ENCODE assay signal across 8 cellular contexts in genomic region chr17:41734139-41734948, GRCh38. TPM values are rescaled to one million over a fixed set of nuclear protein-coding genes. Genes with fewer than 3 reads are reported as not detected.
DNase-seq lines count a peak whose midpoint lies in the region; ATAC-seq and TF ChIP-seq lines count a peak whose summit lies in the region.

Gene HAP1 (minus strand): TSS chr17:41734643. CDS start chr17:41734634, 9 bp downstream.

- TF ChIP-seq POLR2A in upper lobe of left lung (IDR thresholded peaks at IDR 0.05): peak in 1 of 4 donors; percentile 32

- H3K4me1 ChIP-seq in RWPE2 (ENCODE audit: insufficient read depth, poor library complexity, severe bottlenecking) (peaks cover 14% of the 10 kb centered on the region), duodenal mucosa (ENCODE audit: control insufficient read depth in 1 of 2, insufficient read depth in 2 of 2, low read length in 2 of 2) (peaks cover 0 to 3% of the 10 kb centered on the region in 2 donors), lower lobe of right lung (peaks cover 18% of the 10 kb centered on the region), upper lobe of left lung (peaks cover 17 to 31% (median 20%) of the 10 kb centered on the region in 4 donors)

- WGBS in upper lobe of left lung, 2 donors: 0 to 2% methylated on average over 14 to 31 of the region's 77 CpGs

- peak; percentile 50 for DNase-seq in DMS79 treated with DMSO at 0.1 percent for 48 hours (lab: John Stamatoyannopoulos, UW)
- no peak for DNase-seq in DMS79 (lab: John Stamatoyannopoulos, UW)
- DNase-seq in RWPE2 (ENCODE audit: low spot score): no peak
- DNase-seq in lower lobe of right lung: no peak
- DNase-seq in upper lobe of left lung: peak in 1 of 2 donors; percentile 88
- DNase-seq in SKM-1 treated with dmso at 0.1 percent for 144 hours (lab: John Stamatoyannopoulos, UW; ENCODE audit: unreplicated experiment): no peak

- H3K27ac ChIP-seq in RWPE2 (ENCODE audit: poor library complexity, severe bottlenecking) (no peak within 1 kb of the TSS), duodenal mucosa (ENCODE audit: low read depth, low read length) (no peak within 1 kb of the TSS), lower lobe of right lung (no peak within 1 kb of the TSS), upper lobe of left lung (no peak within 1 kb of the TSS)

- no peak for TF ChIP-seq CTCF in RWPE2 (IDR thresholded peaks at IDR 0.05; ENCODE audit: poor library complexity, severe bottlenecking)
- TF ChIP-seq CTCF in lower lobe of right lung (IDR thresholded peaks at IDR 0.05): no peak
- TF ChIP-seq CTCF in upper lobe of left lung (IDR thresholded peaks at IDR 0.05): no peak

- no peaks in the 10 kb centered on the region for H3K9me3 ChIP-seq in RWPE2 (ENCODE audit: severe bottlenecking)
- no peaks in the 10 kb centered on the region for H3K9me3 ChIP-seq in duodenal mucosa (ENCODE audit: control insufficient read depth in 1 of 2, low read length in 2 of 2)
- H3K9me3 ChIP-seq in lower lobe of right lung: no peaks in the 10 kb centered on the region
- no peaks in the 10 kb centered on the region for H3K9me3 ChIP-seq in upper lobe of left lung

- no peaks in the 10 kb centered on the region for H3K27me3 ChIP-seq in RWPE2 (ENCODE audit: insufficient read depth, poor library complexity, severe bottlenecking)
- H3K27me3 ChIP-seq in duodenal mucosa (ENCODE audit: control insufficient read depth in 1 of 2, insufficient read depth in 2 of 2, low read length in 2 of 2): peaks cover 38 to 42% of the 10 kb centered on the region in 2 donors
- H3K27me3 ChIP-seq in lower lobe of right lung (ENCODE audit: low read depth): peaks cover 63% of the 10 kb centered on the region
- peaks cover 2 to 26% (median 20%) of the 10 kb centered on the region in 4 donors for H3K27me3 ChIP-seq in upper lobe of left lung

- ATAC-seq in RWPE2 (ENCODE audit: low read depth): peak; percentile 60
- ATAC-seq in lower lobe of right lung: peak; percentile 24 to 26
- ATAC-seq in upper lobe of left lung (ENCODE audit: low FRiP score in 2 of 2): peak in 1 of 2 donors; percentile 33
- ATAC-seq in HG02571 (IDR thresholded peaks at IDR 0.05; ENCODE audit: unreplicated experiment): no peak

- H3K36me3 ChIP-seq in RWPE2 (ENCODE audit: low read depth) (no peaks in the 10 kb centered on the region), duodenal mucosa (ENCODE audit: control insufficient read depth in 1 of 2, insufficient read depth in 2 of 2, low read length in 2 of 2) (no peaks in the 10 kb centered on the region), lower lobe of right lung (no peaks in the 10 kb centered on the region), upper lobe of left lung (no peaks in the 10 kb centered on the region)

- H3K4me3 ChIP-seq in RWPE2 (ENCODE audit: severe bottlenecking): peak within 1 kb of the TSS; percentile 39
- H3K4me3 ChIP-seq in duodenal mucosa (ENCODE audit: low read depth in 1 of 2, low read length in 2 of 2): peak within 1 kb of the TSS; percentile 43 to 53
- H3K4me3 ChIP-seq in lower lobe of right lung: peak within 1 kb of the TSS; percentile 53
- peak within 1 kb of the TSS; percentile 6 to 49 (median 38) for H3K4me3 ChIP-seq in upper lobe of left lung

- intact Hi-C loops in lower lobe of right lung (cut with DNase I): loop anchor here (10.0 kb wide), 1 partner anchor 60 kb away; no protein-coding TSS in a partner anchor

- no peak within 1 kb of the TSS for H3K9ac ChIP-seq in duodenal mucosa (ENCODE audit: low read depth in 1 of 2, low read length in 2 of 2)

- no peak for TF ChIP-seq EP300 in upper lobe of left lung (IDR thresholded peaks at IDR 0.05)

RNA-seq across cellular contexts. Expression of gene HAP1, which starts in this region (rescaled TPM):
- total RNA-seq in lower lobe of right lung: 0.62 TPM
- 1 to 10 TPM in 1 of 6 donors, under 1 TPM in 3, not detected in 2; 0.14 to 1.0 (median 0.59) TPM for total RNA-seq in upper lobe of left lung

Comparison
In these comparisons a context has a peak if more than half of its experiments do, and no peak if none do; other contexts are left out.
1. Peak in ATAC-seq and H3K4me3 ChIP-seq in lower lobe of right lung; RNA of the gene not detected or under 1 TPM.